Comparison of ENCODE assay signal across 9 cellular contexts in genomic region chr17:77445908-77446535, GRCh38.
DNase-seq lines count a peak whose midpoint lies in the region; ATAC-seq and TF ChIP-seq lines count a peak whose summit lies in the region.
"Had no signal": no experiment of that assay in that cellular context is flagged by ENCODE, and none has a peak within 500 bp of the region (broad histone marks: within the 10 kb centered on the region; RNA-seq: fewer than 3 reads in every experiment).

No MANE protein-coding gene starts in this region.

- H3K27me3 ChIP-seq in lower lobe of right lung (ENCODE audit: low read depth) (no peaks in the 10 kb centered on the region), upper lobe of right lung (no peaks in the 10 kb centered on the region), foreskin keratinocyte (no peaks in the 10 kb centered on the region)

- H3K4me3 Mint-ChIP-seq in activated naive CD4-positive, alpha-beta T cell treated with anti-CD3 and anti-CD28 coated beads, Interleukin-2, amount 10 ng/mL, durations not matched to agents 7 days and 5 days = peak overlapping the region; percentile 85

- DNase-seq in HT-29 (ENCODE audit: low spot score) (peak; percentile 56), lower lobe of right lung (peak; percentile 73), upper lobe of right lung (no peak), NCI-H345 (lab: John Stamatoyannopoulos, UW) (no peak), foreskin keratinocyte (no peak), GDM1 (lab: John Stamatoyannopoulos, UW) (no peak)
- peak; percentile 84 for DNase-seq in activated naive CD4-positive, alpha-beta T cell treated with anti-CD3 and anti-CD28 coated beads, Interleukin-2, amount 10 ng/mL, durations not matched to agents 7 days and 5 days

- TF ChIP-seq CTCF in lower lobe of right lung (IDR thresholded peaks at IDR 0.05) (no peak), upper lobe of right lung (IDR thresholded peaks at IDR 0.05) (no peak), foreskin keratinocyte (conservative IDR thresholded peaks at IDR 0.05) (no peak)

- H3K27ac ChIP-seq in lower lobe of right lung (peak overlapping the region; percentile 81), upper lobe of right lung (peak overlapping the region; percentile 70), foreskin keratinocyte (no peak overlapping the region)

- H3K9me3 ChIP-seq in lower lobe of right lung (no peaks in the 10 kb centered on the region), upper lobe of right lung (no peaks in the 10 kb centered on the region)

- H3K4me3 ChIP-seq in GM08714 (ENCODE audit: low read length) = peak overlapping the region; percentile 12; the same call in 1 of the 2 replicates
- H3K4me3 ChIP-seq in lower lobe of right lung = peak overlapping the region; percentile 35
- peak overlapping the region; percentile 23 for H3K4me3 ChIP-seq in upper lobe of right lung

- intact Hi-C loops in lower lobe of right lung (cut with DNase I) (no loop called here), upper lobe of right lung (cut with DNase I) (no loop called here)

- H3K4me1 ChIP-seq in lower lobe of right lung (peaks cover 81% of the 10 kb centered on the region), upper lobe of right lung (peaks cover 72% of the 10 kb centered on the region), foreskin keratinocyte (peaks cover 11% of the 10 kb centered on the region)

- peak overlapping the region; percentile 98 for H3K27ac Mint-ChIP-seq in activated naive CD4-positive, alpha-beta T cell treated with anti-CD3 and anti-CD28 coated beads, Interleukin-2, amount 10 ng/mL, durations not matched to agents 7 days and 5 days

- CTCF ChIA-PET in activated naive CD4-positive, alpha-beta T cell treated with anti-CD3 and anti-CD28 coated beads, Interleukin-2, amount 10 ng/mL, durations not matched to agents 7 days and 5 days (lab: Charles Lee) = interaction anchor here (1.0 to 2.2 kb wide), 7 partner anchors 8 to 114 kb away, joined by 3 to 16 read pairs (median 8); no protein-coding TSS in a partner anchor

- H3K9me3 Mint-ChIP-seq in activated naive CD4-positive, alpha-beta T cell treated with anti-CD3 and anti-CD28 coated beads, Interleukin-2, amount 10 ng/mL, durations not matched to agents 7 days and 5 days = no peaks in the 10 kb centered on the region

- H3K4me1 Mint-ChIP-seq in activated naive CD4-positive, alpha-beta T cell treated with anti-CD3 and anti-CD28 coated beads, Interleukin-2, amount 10 ng/mL, durations not matched to agents 7 days and 5 days = peaks cover 98% of the 10 kb centered on the region

- H3K36me3 ChIP-seq in lower lobe of right lung (no peaks in the 10 kb centered on the region), upper lobe of right lung (no peaks in the 10 kb centered on the region)

- H3K36me3 Mint-ChIP-seq in activated naive CD4-positive, alpha-beta T cell treated with anti-CD3 and anti-CD28 coated beads, Interleukin-2, amount 10 ng/mL, durations not matched to agents 7 days and 5 days = peaks cover 44% of the 10 kb centered on the region

- ATAC-seq in lower lobe of right lung (peak; percentile 53 to 60), upper lobe of right lung (peak; percentile 61), foreskin keratinocyte (no peak)
- ATAC-seq: HCT116 had no signal

- no peaks in the 10 kb centered on the region for H3K27me3 Mint-ChIP-seq in activated naive CD4-positive, alpha-beta T cell treated with anti-CD3 and anti-CD28 coated beads, Interleukin-2, amount 10 ng/mL, durations not matched to agents 7 days and 5 days

Comparison
In these comparisons a context has a peak if more than half of its experiments do, and no peak if none do; other contexts are left out.
1. DNase-seq: peak in HT-29 (single experiment), activated naive CD4-positive, alpha-beta T cell treated with anti-CD3 and anti-CD28 coated beads, Interleukin-2, amount 10 ng/mL, durations not matched to agents 7 days and 5 days (single experiment) and lower lobe of right lung (single experiment); none in upper lobe of right lung (single experiment), NCI-H345 (single experiment), foreskin keratinocyte (0 of 2) and GDM1 (single experiment).
2. Peak in every context shown above with its lines, with median percentiles within 50 percentile points of each other: H3K4me3 ChIP-seq.